Comparison of ENCODE assay signal across 20 cellular contexts in the genomic region with DNA sequence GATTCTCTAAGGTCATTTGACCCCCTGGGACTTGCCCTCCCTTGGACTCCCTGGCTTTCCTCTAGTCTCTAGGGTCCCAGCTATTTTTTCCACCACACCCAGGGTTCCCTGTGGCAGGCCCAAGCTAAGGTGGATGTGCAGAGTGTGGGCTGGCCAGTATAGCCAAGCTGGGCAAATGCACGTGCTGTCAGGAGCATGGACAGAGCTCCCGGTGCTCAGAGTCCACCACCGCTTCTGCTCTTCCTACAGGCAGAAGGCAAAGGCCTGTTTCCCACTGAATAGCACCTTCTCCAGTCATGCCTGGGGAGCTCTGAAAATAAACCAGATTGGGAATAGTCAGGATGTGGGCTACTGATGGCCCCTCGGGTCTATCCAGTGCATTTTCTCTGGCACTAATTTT. TPM values are rescaled to one million over a fixed set of nuclear protein-coding genes. Genes with fewer than 3 reads are reported as not detected.
"Had no signal": no experiment of that assay in that cellular context is flagged by ENCODE, and none has a peak within 500 bp of the region (broad histone marks: within the 10 kb centered on the region; RNA-seq: fewer than 3 reads in every experiment).

No MANE protein-coding gene starts in this region.

- H3K9me3 ChIP-seq: left lung, spleen, thyroid gland had no signal

- DNase-seq: activated CD4-positive, alpha-beta memory T cell treated with anti-CD3 and anti-CD28 coated beads, Interleukin-2, amount 10 ng/mL, durations not matched to agents 7 days and 5 days; activated CD4-positive, alpha-beta T cell treated with anti-CD3 and anti-CD28 coated beads, Interleukin-2, amount 10 ng/mL, durations not matched to agents 24 days and 14 days; activated effector memory CD4-positive, alpha-beta T cell treated with Interleukin-2 at 50 U/mL for 16 hours; activated naive CD4-positive, alpha-beta T cell treated with anti-CD3 and anti-CD28 coated beads for 36 hours; activated naive CD8-positive, alpha-beta T cell treated with anti-CD3 and anti-CD28 coated beads, Interleukin-2, amount 10 ng/mL, durations not matched to agents 7 days and 5 days; activated T-cell treated with anti-CD3 and anti-CD28 coated beads, Interleukin-2, amount 50 U/mL, for 72 hours; amniotic stem cell; cerebellar nuclear complex; cortex of kidney; kidney; left lung; naive thymus-derived CD8-positive, alpha-beta T cell; spleen; stimulated activated CD4-positive, alpha-beta T cell treated with anti-CD3 and anti-CD28 coated beads, Interleukin-4, amount 100 ng/mL, for 1 hour; stimulated activated naive CD4-positive, alpha-beta T cell; T-helper 1 cell; thyroid gland had no signal

- H3K9ac ChIP-seq: neural progenitor cell had no signal

- H3K4me3 ChIP-seq: left lung, neural progenitor cell, spleen, thyroid gland had no signal

- H3K36me3 ChIP-seq: left lung, neural progenitor cell, spleen, thyroid gland had no signal

- H3K4me1 ChIP-seq: left lung had no signal

- H3K27me3 ChIP-seq: left lung, neural progenitor cell, spleen, thyroid gland had no signal

- H3K27ac ChIP-seq: left lung, neural progenitor cell, spleen, thyroid gland had no signal

RNA-seq across cellular contexts. Expression of a gene that starts 53.3 kb away (rescaled TPM):
- total RNA-seq: bronchial epithelial cell, lung microvascular endothelial cell had no signal
